Comparison of ENCODE assay signal across 21 cellular contexts in genomic region chr4:148273501-148273986, GRCh38.
DNase-seq lines count a peak whose midpoint lies in the region; ATAC-seq and TF ChIP-seq lines count a peak whose summit lies in the region.
"Had no signal": no experiment of that assay in that cellular context is flagged by ENCODE, and none has a peak within 500 bp of the region (broad histone marks: within the 10 kb centered on the region; RNA-seq: fewer than 3 reads in every experiment).

No MANE protein-coding gene starts in this region.

- TF ChIP-seq POLR2A in testis (IDR thresholded peaks at IDR 0.05), result no peak

- H3K36me3 Mint-ChIP-seq in activated CD4-positive, alpha-beta T cell treated with anti-CD3 and anti-CD28 coated beads, Interleukin-2, amount 10 ng/mL, durations not matched to agents 7 days and 5 days (ENCODE audit: low read depth), result no peaks in the 10 kb centered on the region
- H3K36me3 Mint-ChIP-seq: activated naive CD4-positive, alpha-beta T cell treated with anti-CD3 and anti-CD28 coated beads, Interleukin-2, amount 50 U/mL, for 72 hours had no signal

- TF ChIP-seq CTCF in testis (IDR thresholded peaks at IDR 0.05), result no peak

- H3K27me3 Mint-ChIP-seq in activated CD4-positive, alpha-beta T cell treated with anti-CD3 and anti-CD28 coated beads, Interleukin-2, amount 10 ng/mL, durations not matched to agents 7 days and 5 days, result no peaks in the 10 kb centered on the region
- H3K27me3 Mint-ChIP-seq: effector memory CD8-positive, alpha-beta T cell; IgD-negative memory B cell; memory B cell had no signal

- no peaks in the 10 kb centered on the region for H3K9me3 ChIP-seq in testis
- H3K9me3 ChIP-seq: transverse colon had no signal

- no peak for DNase-seq in activated CD4-positive, alpha-beta T cell treated with anti-CD3 and anti-CD28 coated beads, Interleukin-2, amount 10 ng/mL, durations not matched to agents 7 days and 5 days
- DNase-seq in activated CD4-positive, alpha-beta T cell treated with anti-CD3 and anti-CD28 coated beads for 1 hour, result no peak
- peak; percentile 39 for DNase-seq in dermis blood vessel endothelial cell
- no peak for DNase-seq in left colon
- DNase-seq in testis, result peak; percentile 77
- DNase-seq in foreskin melanocyte, result no peak
- DNase-seq: activated CD4-positive, alpha-beta T cell treated with anti-CD3 and anti-CD28 coated beads for 4 hours; CD8-positive, alpha-beta memory T cell; effector memory CD8-positive, alpha-beta T cell; NCI-H1092; NCI-H2171; SIG-M5; stimulated activated CD4-positive, alpha-beta T cell treated with anti-CD3 and anti-CD28 coated beads, Interleukin-4, amount 100 ng/mL, for 1 hour; stimulated activated CD8-positive, alpha-beta memory T cell treated with anti-CD3 and anti-CD28 coated beads, Interleukin-4, amount 100 ng/mL, for 48 hours; transverse colon had no signal

- no peaks in the 10 kb centered on the region for H3K9me3 Mint-ChIP-seq in activated CD4-positive, alpha-beta T cell treated with anti-CD3 and anti-CD28 coated beads, Interleukin-2, amount 10 ng/mL, durations not matched to agents 7 days and 5 days
- H3K9me3 Mint-ChIP-seq: CD8-positive, alpha-beta memory T cell; effector memory CD8-positive, alpha-beta T cell; neural crest cell had no signal

- peaks cover 13% of the 10 kb centered on the region for H3K4me1 ChIP-seq in testis

- H3K4me1 Mint-ChIP-seq in activated CD4-positive, alpha-beta T cell treated with anti-CD3 and anti-CD28 coated beads, Interleukin-2, amount 10 ng/mL, durations not matched to agents 7 days and 5 days, result no peaks in the 10 kb centered on the region

- POLR2A ChIA-PET in activated CD4-positive, alpha-beta T cell treated with anti-CD3 and anti-CD28 coated beads, Interleukin-2, amount 10 ng/mL, durations not matched to agents 7 days and 5 days (lab: Charles Lee), result no interaction called here

- ATAC-seq in left colon (peak; percentile 43), GM19395 (IDR thresholded peaks at IDR 0.05; ENCODE audit: unreplicated experiment) (no peak), HG03378 (IDR thresholded peaks at IDR 0.05; ENCODE audit: unreplicated experiment) (no peak)
- ATAC-seq: activated naive CD4-positive, alpha-beta T cell treated with anti-CD3 and anti-CD28 coated beads, Interleukin-2, amount 50 U/mL, for 72 hours; effector memory CD8-positive, alpha-beta T cell had no signal

- H3K4me3 ChIP-seq in testis, result no peak overlapping the region
- H3K4me3 ChIP-seq: transverse colon had no signal

- WGBS in testis, 2 donors, result 18 to 43% methylated on average over 3 of the region's 3 CpGs

- no peaks in the 10 kb centered on the region for H3K27me3 ChIP-seq in testis
- H3K27me3 ChIP-seq: transverse colon had no signal

- H3K27ac Mint-ChIP-seq in activated CD4-positive, alpha-beta T cell treated with anti-CD3 and anti-CD28 coated beads, Interleukin-2, amount 10 ng/mL, durations not matched to agents 7 days and 5 days, result peak overlapping the region; percentile 26
- H3K27ac Mint-ChIP-seq: effector memory CD8-positive, alpha-beta T cell; memory B cell had no signal

- intact Hi-C loops in left colon (cut with DNase I, micrococcal nuclease) (no loop called here), testis (cut with DNase I; ENCODE audit: low total_unique reads) (no loop called here)

- H3K27ac ChIP-seq in testis, result peak overlapping the region; percentile 17 to 46
- H3K27ac ChIP-seq: transverse colon had no signal

- H3K36me3 ChIP-seq in testis (ENCODE audit: low read depth, missing control alignments), result no peaks in the 10 kb centered on the region
- H3K36me3 ChIP-seq: transverse colon had no signal

- CTCF ChIA-PET in activated CD4-positive, alpha-beta T cell treated with anti-CD3 and anti-CD28 coated beads, Interleukin-2, amount 10 ng/mL, durations not matched to agents 7 days and 5 days (lab: Charles Lee), result interaction anchor here (0.6 kb wide), 1 partner anchor 236 kb away, joined by 3 read pairs; no protein-coding TSS in a partner anchor

- no peak overlapping the region for H3K4me3 Mint-ChIP-seq in activated CD4-positive, alpha-beta T cell treated with anti-CD3 and anti-CD28 coated beads, Interleukin-2, amount 10 ng/mL, durations not matched to agents 7 days and 5 days
- H3K4me3 Mint-ChIP-seq: effector memory CD8-positive, alpha-beta T cell; memory B cell; neural crest cell had no signal

Comparison
In these comparisons a context has a peak if more than half of its experiments do, and no peak if none do; other contexts are left out.
1. DNase-seq: peak in dermis blood vessel endothelial cell (single experiment) and testis (single experiment); none in activated CD4-positive, alpha-beta T cell treated with anti-CD3 and anti-CD28 coated beads, Interleukin-2, amount 10 ng/mL, durations not matched to agents 7 days and 5 days (single experiment), activated CD4-positive, alpha-beta T cell treated with anti-CD3 and anti-CD28 coated beads for 1 hour (single experiment), left colon (0 of 2) and foreskin melanocyte (single experiment).